9 cellular contexts compared by ENCODE assay signal in the genomic region with DNA sequence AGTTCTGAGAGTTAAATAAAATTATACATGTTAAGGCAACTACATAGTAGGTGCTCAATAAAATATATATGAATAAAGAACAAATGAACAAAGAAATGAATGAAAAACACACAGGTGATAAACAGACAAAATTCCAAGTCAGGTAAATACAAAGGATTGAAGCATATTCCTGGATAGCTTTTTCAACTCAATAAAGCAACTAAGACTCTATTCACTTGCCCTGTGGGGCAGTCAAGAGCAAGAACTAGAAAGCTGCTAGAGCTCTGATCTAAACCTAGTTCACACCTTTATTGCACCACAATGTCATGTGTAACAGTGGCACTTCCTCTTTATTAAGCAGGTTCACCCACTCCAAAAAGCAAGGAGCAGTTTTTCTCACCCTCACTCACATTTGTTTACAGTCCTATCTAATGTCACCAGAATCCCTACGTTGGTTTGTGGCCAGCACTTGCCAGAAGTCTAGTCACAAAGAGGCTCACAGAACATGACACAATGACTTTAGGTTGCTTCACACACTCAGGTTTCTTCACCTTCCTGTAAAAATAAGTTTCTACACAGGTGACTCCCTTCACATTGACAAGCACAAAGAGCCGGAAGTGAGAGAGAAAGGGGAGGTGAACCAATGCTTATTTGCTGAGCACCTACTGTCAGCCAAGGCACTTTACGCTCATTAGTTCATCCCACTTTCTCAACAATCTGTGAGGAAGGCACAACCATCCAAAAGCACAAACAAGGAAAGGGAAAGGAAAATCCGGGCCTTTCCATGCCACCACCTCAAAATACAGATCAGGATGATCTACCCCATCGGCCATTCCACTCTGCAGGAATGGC.
DNase-seq lines count a peak whose midpoint lies in the region; ATAC-seq and TF ChIP-seq lines count a peak whose summit lies in the region.
"Had no signal": no experiment of that assay in that cellular context is flagged by ENCODE, and none has a peak within 500 bp of the region (broad histone marks: within the 10 kb centered on the region; RNA-seq: fewer than 3 reads in every experiment).

No MANE protein-coding gene starts in this region.

- POLR2A ChIA-PET in activated naive CD8-positive, alpha-beta T cell treated with anti-CD3 and anti-CD28 coated beads, Interleukin-2, amount 10 ng/mL, durations not matched to agents 7 days and 5 days (lab: Charles Lee): interaction anchor here (0.6 to 2.9 kb wide), 11 partner anchors 8 to 137 kb away, joined by 3 to 46 read pairs (median 4); partner anchors contain the start of gene XPO6

- peaks cover 34% of the 10 kb centered on the region for H3K36me3 Mint-ChIP-seq in activated naive CD8-positive, alpha-beta T cell treated with anti-CD3 and anti-CD28 coated beads, Interleukin-2, amount 10 ng/mL, durations not matched to agents 7 days and 5 days
- peaks cover 11% of the 10 kb centered on the region for H3K36me3 Mint-ChIP-seq in progenitor cell of endocrine pancreas (ENCODE audit: insufficient read depth)

- no peak overlapping the region for H3K4ac ChIP-seq in neuronal stem cell (ENCODE audit: low read length)
- H3K4ac ChIP-seq in mesendoderm (ENCODE audit: low read depth, low read length): no peak overlapping the region

- H2BK15ac ChIP-seq in neuronal stem cell (ENCODE audit: low read length) (no peak overlapping the region), mesendoderm (replicated peaks; ENCODE audit: low read depth) (no peak overlapping the region)

- TF ChIP-seq CTCF in progenitor cell of endocrine pancreas (IDR thresholded peaks at IDR 0.05; ENCODE audit: unreplicated experiment): no peak

- H3K27ac Mint-ChIP-seq in activated naive CD8-positive, alpha-beta T cell treated with anti-CD3 and anti-CD28 coated beads, Interleukin-2, amount 10 ng/mL, durations not matched to agents 7 days and 5 days: peak overlapping the region; percentile 99
- peak overlapping the region; percentile 46 for H3K27ac Mint-ChIP-seq in progenitor cell of endocrine pancreas
- H3K27ac Mint-ChIP-seq: nephron had no signal

- no peaks in the 10 kb centered on the region for H3K9me3 ChIP-seq in neuronal stem cell (replicated peaks in 1 of 2; ENCODE audit: control insufficient read depth in 2 of 2, insufficient read depth in 1 of 2, low read depth in 1 of 2, low read length in 2 of 2)

- H3K79me1 ChIP-seq in neuronal stem cell (ENCODE audit: low read depth, low read length) (no peaks in the 10 kb centered on the region), mesendoderm (ENCODE audit: low read length) (peaks cover 14% of the 10 kb centered on the region)

- H3K23ac ChIP-seq in neuronal stem cell (ENCODE audit: low read depth, low read length, poor library complexity) (no peak overlapping the region), mesendoderm (ENCODE audit: low read length) (no peak overlapping the region)

- no peak overlapping the region for H2BK12ac ChIP-seq in neuronal stem cell (ENCODE audit: low read length)

- H2BK5ac ChIP-seq in neuronal stem cell (ENCODE audit: low read length) (no peak overlapping the region), mesendoderm (ENCODE audit: low read length) (no peak overlapping the region)

- WGBS in neuronal stem cell (ENCODE audit: extremely low coverage in 2 of 2, insufficient read length in 2 of 2, insufficient replicate concordance in 1 of 2), 2 donors: no CpG with 5 or more reads among the region's 5 CpGs
- WGBS in mesendoderm (ENCODE audit: extremely low coverage, insufficient coverage, low lambda C conversion rate): no CpG with 5 or more reads among the region's 5 CpGs

- H4K8ac ChIP-seq in neuronal stem cell (ENCODE audit: low read depth, low read length) (no peak overlapping the region), mesendoderm (ENCODE audit: low read depth, low read length) (no peak overlapping the region)

- peaks cover 6 to 91% of the 10 kb centered on the region in 2 donors for H3K36me3 ChIP-seq in neuronal stem cell (replicated peaks in 1 of 2; ENCODE audit: control insufficient read depth in 2 of 2, insufficient read depth in 2 of 2, low read length in 2 of 2)
- H3K36me3 ChIP-seq in mesendoderm (ENCODE audit: control insufficient read depth, insufficient read depth, low read length): no peaks in the 10 kb centered on the region

- H3K79me2 ChIP-seq in mesendoderm (ENCODE audit: control insufficient read depth, insufficient read depth, low read length): peaks cover 2% of the 10 kb centered on the region

- H3K4me3 Mint-ChIP-seq in activated naive CD8-positive, alpha-beta T cell treated with anti-CD3 and anti-CD28 coated beads, Interleukin-2, amount 10 ng/mL, durations not matched to agents 7 days and 5 days: peak overlapping the region; percentile 84
- H3K4me3 Mint-ChIP-seq in progenitor cell of endocrine pancreas (ENCODE audit: low read depth): no peak overlapping the region
- H3K4me3 Mint-ChIP-seq: nephron had no signal

- ATAC-seq in GM18861 (IDR thresholded peaks at IDR 0.05; ENCODE audit: unreplicated experiment) (peak; percentile 59), HG02970 (IDR thresholded peaks at IDR 0.05; ENCODE audit: low FRiP score, unreplicated experiment) (peak; percentile 54)
- peak; percentile 76 for ATAC-seq in activated naive CD8-positive, alpha-beta T cell treated with anti-CD3 and anti-CD28 coated beads, Interleukin-2, amount 10 ng/mL, durations not matched to agents 7 days and 5 days (ENCODE audit: low read depth)

- H3K27ac ChIP-seq in neuronal stem cell (replicated peaks; ENCODE audit: low read length) (no peak overlapping the region), mesendoderm (ENCODE audit: low read depth, low read length) (no peak overlapping the region)

- H2AK5ac ChIP-seq in neuronal stem cell (ENCODE audit: low read depth, low read length): no peak overlapping the region
- no peak overlapping the region for H2AK5ac ChIP-seq in mesendoderm (ENCODE audit: low read length)

- no peak overlapping the region for H3K9ac ChIP-seq in neuronal stem cell (ENCODE audit: low read depth, low read length, poor library complexity)
- no peak overlapping the region for H3K9ac ChIP-seq in mesendoderm (ENCODE audit: low read length)

- H3K4me1 ChIP-seq in neuronal stem cell (ENCODE audit: control insufficient read depth in 2 of 2, insufficient read depth in 1 of 2, low read depth in 1 of 2, low read length in 2 of 2) (peaks cover 0 to 4% of the 10 kb centered on the region in 2 donors), mesendoderm (ENCODE audit: control insufficient read depth, low read depth, low read length) (no peaks in the 10 kb centered on the region)

- DNase-seq in RPMI8226 (peak; percentile 15), progenitor cell of endocrine pancreas (ENCODE audit: low spot score, unreplicated experiment) (no peak), neuronal stem cell (ENCODE audit: low spot score) (no peak), mesendoderm (no peak), middle frontal gyrus (ENCODE audit: extremely low spot score, low spot score) (no peak)
- DNase-seq in activated naive CD8-positive, alpha-beta T cell treated with anti-CD3 and anti-CD28 coated beads, Interleukin-2, amount 10 ng/mL, durations not matched to agents 7 days and 5 days: peak; percentile 49

- H3K14ac ChIP-seq in neuronal stem cell (ENCODE audit: low read length): no peak overlapping the region

- H3K27me3 ChIP-seq in neuronal stem cell (ENCODE audit: control insufficient read depth in 3 of 3, insufficient read depth in 3 of 3, low read depth in 1 of 3, low read length in 3 of 3) (no peaks in the 10 kb centered on the region), mesendoderm (ENCODE audit: insufficient read depth, low read length, poor library complexity) (no peaks in the 10 kb centered on the region)

- H3K56ac ChIP-seq in mesendoderm (ENCODE audit: low read length): no peak overlapping the region

- no peak overlapping the region for H4K5ac ChIP-seq in mesendoderm (ENCODE audit: low read length)

- H3K4me2 ChIP-seq in neuronal stem cell (ENCODE audit: insufficient read depth, low read length, poor library complexity, severe bottlenecking) (no peak overlapping the region), mesendoderm (ENCODE audit: low read length) (no peak overlapping the region)

- H3K27me3 Mint-ChIP-seq in activated naive CD8-positive, alpha-beta T cell treated with anti-CD3 and anti-CD28 coated beads, Interleukin-2, amount 10 ng/mL, durations not matched to agents 7 days and 5 days: no peaks in the 10 kb centered on the region
- no peaks in the 10 kb centered on the region for H3K27me3 Mint-ChIP-seq in progenitor cell of endocrine pancreas

- H3K4me3 ChIP-seq in neuronal stem cell (ENCODE audit: low read length in 2 of 2) (no peak overlapping the region), mesendoderm (ENCODE audit: low read length) (no peak overlapping the region)

- H3K9me3 Mint-ChIP-seq in activated naive CD8-positive, alpha-beta T cell treated with anti-CD3 and anti-CD28 coated beads, Interleukin-2, amount 10 ng/mL, durations not matched to agents 7 days and 5 days: no peaks in the 10 kb centered on the region
- no peaks in the 10 kb centered on the region for H3K9me3 Mint-ChIP-seq in progenitor cell of endocrine pancreas (ENCODE audit: low read depth)
- H3K9me3 Mint-ChIP-seq: nephron had no signal

- H2BK120ac ChIP-seq in neuronal stem cell (ENCODE audit: low read depth, low read length): no peak overlapping the region
- no peak overlapping the region for H2BK120ac ChIP-seq in mesendoderm (ENCODE audit: low read depth, low read length)

- H4K91ac ChIP-seq in neuronal stem cell (ENCODE audit: low read depth, low read length, poor library complexity): no peak overlapping the region

- H3K18ac ChIP-seq in neuronal stem cell (ENCODE audit: low read length): no peak overlapping the region
- no peak overlapping the region for H3K18ac ChIP-seq in mesendoderm (ENCODE audit: low read length)

- H3K4me1 Mint-ChIP-seq in activated naive CD8-positive, alpha-beta T cell treated with anti-CD3 and anti-CD28 coated beads, Interleukin-2, amount 10 ng/mL, durations not matched to agents 7 days and 5 days: peaks cover 75% of the 10 kb centered on the region
- H3K4me1 Mint-ChIP-seq in progenitor cell of endocrine pancreas (ENCODE audit: low read depth): no peaks in the 10 kb centered on the region
- H3K4me1 Mint-ChIP-seq: nephron had no signal

- H2AFZ ChIP-seq in neuronal stem cell (ENCODE audit: low read length): no peak overlapping the region

Comparison
In these comparisons a context has a peak if more than half of its experiments do, and no peak if none do; other contexts are left out.
1. DNase-seq: peak in RPMI8226 (single experiment) and activated naive CD8-positive, alpha-beta T cell treated with anti-CD3 and anti-CD28 coated beads, Interleukin-2, amount 10 ng/mL, durations not matched to agents 7 days and 5 days (single experiment); none in progenitor cell of endocrine pancreas (single experiment), neuronal stem cell (single experiment), mesendoderm (single experiment) and middle frontal gyrus (single experiment).
2. Peak in every context shown above with its lines, with median percentiles within 50 percentile points of each other: ATAC-seq.